ENCODE assay signal across 17 cellular contexts in genomic region chr11:125140251-125140650, GRCh38. TPM values are rescaled to one million over a fixed set of nuclear protein-coding genes. Genes with fewer than 3 reads are reported as not detected.
"Had no signal": no experiment of that assay in that cellular context is flagged by ENCODE, and none has a peak within 500 bp of the region (broad histone marks: within the 10 kb centered on the region; RNA-seq: fewer than 3 reads in every experiment).

No MANE protein-coding gene starts in this region.

- H3K4me3 ChIP-seq: adrenal gland, colonic mucosa, lower lobe of right lung, mucosa of descending colon, tibial artery had no signal

- DNase-seq: activated CD4-positive, alpha-beta T cell treated with anti-CD3 and anti-CD28 coated beads, Interleukin-2, amount 10 ng/mL, durations not matched to agents 7 days and 5 days; activated CD4-positive, CD25-positive, alpha-beta regulatory T cell; activated CD8-positive, alpha-beta memory T cell treated with anti-CD3 and anti-CD28 coated beads for 24 hours; activated naive CD4-positive, alpha-beta T cell treated with anti-CD3 and anti-CD28 coated beads, Interleukin-2, amount 10 ng/mL, durations not matched to agents 7 days and 5 days; caudate nucleus; colonic mucosa; effector memory CD4-positive, alpha-beta T cell; hippocampal formation; lower lobe of right lung; mucosa of descending colon; naive thymus-derived CD8-positive, alpha-beta T cell; tibial artery had no signal

- H3K36me3 Mint-ChIP-seq: activated naive CD4-positive, alpha-beta T cell treated with anti-CD3 and anti-CD28 coated beads, Interleukin-2, amount 10 ng/mL, durations not matched to agents 7 days and 5 days; naive thymus-derived CD8-positive, alpha-beta T cell; stimulated activated effector memory CD8-positive, alpha-beta T cell treated with anti-CD3 and anti-CD28 coated beads, Interleukin-12 subunit alpha, Interleukin-12 subunit beta, amount 100 ng/mL, for 72 hours had no signal

- H3K4me3 Mint-ChIP-seq: activated CD4-positive, alpha-beta T cell treated with anti-CD3 and anti-CD28 coated beads, Interleukin-2, amount 10 ng/mL, durations not matched to agents 7 days and 5 days; activated naive CD4-positive, alpha-beta T cell treated with anti-CD3 and anti-CD28 coated beads, Interleukin-2, amount 10 ng/mL, durations not matched to agents 7 days and 5 days; naive thymus-derived CD8-positive, alpha-beta T cell; stimulated activated effector memory CD8-positive, alpha-beta T cell treated with anti-CD3 and anti-CD28 coated beads, Interleukin-12 subunit alpha, Interleukin-12 subunit beta, amount 100 ng/mL, for 72 hours; T-helper 1 cell treated with Interleukin-12 subunit alpha and Interleukin-12 subunit beta and Interleukin-4 antibody, amounts not matched to agents 30 μg/mL and 1 μg/mL, for 36 hours had no signal

- H3K36me3 ChIP-seq: adrenal gland, colonic mucosa, lower lobe of right lung, tibial artery had no signal

- ATAC-seq: lower lobe of right lung; mucosa of descending colon; naive thymus-derived CD8-positive, alpha-beta T cell; stimulated activated effector memory CD8-positive, alpha-beta T cell treated with anti-CD3 and anti-CD28 coated beads, Interleukin-12 subunit alpha, Interleukin-12 subunit beta, amount 100 ng/mL, for 72 hours had no signal

- H3K9me3 ChIP-seq: adrenal gland, colonic mucosa, lower lobe of right lung, mucosa of descending colon, tibial artery had no signal

- H3K27ac Mint-ChIP-seq: activated CD4-positive, alpha-beta T cell treated with anti-CD3 and anti-CD28 coated beads, Interleukin-2, amount 10 ng/mL, durations not matched to agents 7 days and 5 days; activated naive CD4-positive, alpha-beta T cell treated with anti-CD3 and anti-CD28 coated beads, Interleukin-2, amount 10 ng/mL, durations not matched to agents 7 days and 5 days; naive thymus-derived CD8-positive, alpha-beta T cell; stimulated activated effector memory CD8-positive, alpha-beta T cell treated with anti-CD3 and anti-CD28 coated beads, Interleukin-12 subunit alpha, Interleukin-12 subunit beta, amount 100 ng/mL, for 72 hours; T-helper 1 cell treated with Interleukin-12 subunit alpha and Interleukin-12 subunit beta and Interleukin-4 antibody, amounts not matched to agents 30 μg/mL and 1 μg/mL, for 36 hours had no signal

- H3K4me1 ChIP-seq: colonic mucosa, tibial artery had no signal

- H3K9me3 Mint-ChIP-seq: activated CD4-positive, alpha-beta T cell treated with anti-CD3 and anti-CD28 coated beads, Interleukin-2, amount 10 ng/mL, durations not matched to agents 7 days and 5 days; activated naive CD4-positive, alpha-beta T cell treated with anti-CD3 and anti-CD28 coated beads, Interleukin-2, amount 10 ng/mL, durations not matched to agents 7 days and 5 days; naive thymus-derived CD8-positive, alpha-beta T cell; stimulated activated effector memory CD8-positive, alpha-beta T cell treated with anti-CD3 and anti-CD28 coated beads, Interleukin-12 subunit alpha, Interleukin-12 subunit beta, amount 100 ng/mL, for 72 hours; T-helper 1 cell treated with Interleukin-12 subunit alpha and Interleukin-12 subunit beta and Interleukin-4 antibody, amounts not matched to agents 30 μg/mL and 1 μg/mL, for 36 hours had no signal

- H3K27ac ChIP-seq: adrenal gland, colonic mucosa, lower lobe of right lung, tibial artery had no signal

- H3K4me1 Mint-ChIP-seq: activated CD4-positive, alpha-beta T cell treated with anti-CD3 and anti-CD28 coated beads, Interleukin-2, amount 10 ng/mL, durations not matched to agents 7 days and 5 days had no signal

- H3K27me3 ChIP-seq: adrenal gland, colonic mucosa had no signal

RNA-seq across cellular contexts. Expression of gene PKNOX2, which starts 24.3 kb away (rescaled TPM):
- total RNA-seq: activated CD4-positive, alpha-beta T cell treated with anti-CD3 and anti-CD28 coated beads, Interleukin-2, amount 10 ng/mL, durations not matched to agents 7 days and 5 days; epithelial cell of proximal tubule; naive thymus-derived CD8-positive, alpha-beta T cell; pulmonary artery endothelial cell had no signal
- polyA plus RNA-seq: naive thymus-derived CD8-positive, alpha-beta T cell had no signal
